1 cellular context compared by ENCODE assay signal in the genomic region with DNA sequence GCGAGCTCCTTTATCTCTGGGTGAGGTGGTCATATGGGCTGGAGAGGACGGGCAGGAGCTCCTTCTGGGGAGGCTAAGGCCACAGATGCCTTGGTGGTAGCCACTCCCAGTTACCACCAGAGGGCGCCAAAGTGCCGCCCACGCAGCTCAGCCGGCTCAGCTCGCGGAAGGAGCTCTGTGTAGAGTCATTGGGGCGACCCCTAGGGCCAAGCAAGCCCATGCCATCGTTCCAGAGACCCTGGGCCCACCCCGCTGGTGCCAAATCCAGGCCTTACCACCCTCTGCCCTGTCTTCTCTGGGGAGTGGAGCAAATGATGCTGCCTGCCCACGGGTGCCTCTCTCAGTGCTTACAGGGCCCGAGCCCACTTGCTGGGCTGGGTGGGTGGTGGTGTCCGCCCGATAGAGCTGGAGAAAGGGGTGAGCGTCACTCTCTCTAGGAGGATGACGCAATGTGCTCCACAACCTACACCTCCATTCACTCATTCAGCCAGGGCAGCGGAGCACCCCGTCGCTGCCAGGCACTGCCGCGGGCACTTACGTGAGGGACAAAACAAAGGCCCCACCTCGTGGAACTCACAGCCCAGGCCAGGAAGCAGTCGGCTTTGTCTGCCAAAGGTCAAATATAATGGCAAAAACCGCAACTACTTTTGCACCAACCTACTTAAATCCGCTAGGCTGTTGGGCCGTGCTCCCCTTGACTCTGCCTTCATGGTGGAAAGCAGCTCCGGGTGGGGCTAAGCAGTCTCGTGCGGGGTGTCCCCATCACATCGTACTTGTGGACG.
A peak's percentile ranks its signal among the peaks of the same experiment; 100 is the strongest.
TF ChIP-seq lines count a peak whose summit lies in the region.

No MANE protein-coding gene starts in this region.

TF ChIP-seq in GM12878, 131 proteins besides CTCF, POLR2A, EP300 and RAD21:
- TF ChIP-seq RB1 (IDR thresholded peaks at IDR 0.05; ENCODE audit: borderline replicate concordance) (peak; percentile 64; the same call in 1 of the 2 replicates), SMARCA5 (IDR thresholded peaks at IDR 0.05) (0 out of 2 replicates have a peak, but pooled peaks have one; percentile 65), HDAC2 (IDR thresholded peaks at IDR 0.05) (no peak), EGR1 (IDR thresholded peaks at IDR 0.05; ENCODE audit: borderline replicate concordance in 1 of 2, low read depth in 2 of 2, low read length in 2 of 2) (peak; percentile 84 to 98), RUNX3 (IDR thresholded peaks at IDR 0.05; ENCODE audit: low read length) (peak; percentile 28; the same call in 1 of the 2 replicates), SMC3 (IDR thresholded peaks at IDR 0.05; ENCODE audit: borderline replicate concordance, low read length) (peak; percentile 91), YY1 (IDR thresholded peaks at IDR 0.05; ENCODE audit: low read depth, low read length) (peak; percentile 52), NBN (IDR thresholded peaks at IDR 0.05) (0 out of 2 replicates have a peak, but pooled peaks have one; percentile 20), IRF4 (IDR thresholded peaks at IDR 0.05; ENCODE audit: low read depth, low read length) (0 out of 2 replicates have a peak, but pooled peaks have one; percentile 26), PAX5 (IDR thresholded peaks at IDR 0.05; ENCODE audit: borderline replicate concordance, low read depth, low read length) (no peak)
- TF ChIP-seq, protein P1, sequence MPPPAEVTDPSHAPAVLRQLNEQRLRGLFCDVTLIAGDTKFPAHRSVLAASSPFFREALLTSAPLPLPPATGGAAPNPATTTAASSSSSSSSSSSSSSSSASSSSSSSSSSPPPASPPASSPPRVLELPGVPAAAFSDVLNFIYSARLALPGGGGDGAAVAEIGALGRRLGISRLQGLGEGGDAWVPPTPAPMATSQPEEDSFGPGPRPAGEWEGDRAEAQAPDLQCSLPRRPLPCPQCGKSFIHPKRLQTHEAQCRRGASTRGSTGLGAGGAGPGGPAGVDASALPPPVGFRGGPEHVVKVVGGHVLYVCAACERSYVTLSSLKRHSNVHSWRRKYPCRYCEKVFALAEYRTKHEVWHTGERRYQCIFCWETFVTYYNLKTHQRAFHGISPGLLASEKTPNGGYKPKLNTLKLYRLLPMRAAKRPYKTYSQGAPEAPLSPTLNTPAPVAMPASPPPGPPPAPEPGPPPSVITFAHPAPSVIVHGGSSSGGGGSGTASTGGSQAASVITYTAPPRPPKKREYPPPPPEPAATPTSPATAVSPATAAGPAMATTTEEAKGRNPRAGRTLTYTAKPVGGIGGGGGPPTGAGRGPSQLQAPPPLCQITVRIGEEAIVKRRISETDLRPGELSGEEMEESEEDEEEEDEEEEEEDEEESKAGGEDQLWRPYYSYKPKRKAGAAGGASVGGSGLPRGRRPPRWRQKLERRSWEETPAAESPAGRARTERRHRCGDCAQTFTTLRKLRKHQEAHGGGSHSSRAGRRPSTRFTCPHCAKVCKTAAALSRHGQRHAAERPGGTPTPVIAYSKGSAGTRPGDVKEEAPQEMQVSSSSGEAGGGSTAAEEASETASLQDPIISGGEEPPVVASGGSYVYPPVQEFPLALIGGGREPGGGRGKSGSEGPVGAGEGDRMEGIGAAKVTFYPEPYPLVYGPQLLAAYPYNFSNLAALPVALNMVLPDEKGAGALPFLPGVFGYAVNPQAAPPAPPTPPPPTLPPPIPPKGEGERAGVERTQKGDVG (CRISPR knock-in tag; IDR thresholded peaks at IDR 0.05) = no peak
